ENCODE assay signal across 8 cellular contexts in genomic region chr2:17753803-17754663, GRCh38.
DNase-seq lines count a peak whose midpoint lies in the region; ATAC-seq and TF ChIP-seq lines count a peak whose summit lies in the region.

Gene GEN1, plus strand, starts transcription at chr2:17754138. Its CDS starts 5,806 bp downstream, at chr2:17759944.
Gene SMC6, minus strand, starts transcription at chr2:17753810. Its CDS starts 7,864 bp downstream, at chr2:17745946.

- POLR2A ChIA-PET in GM10248 (lab: Yijun Ruan, JAX) = no interaction called here

- TF ChIP-seq CTCF in GM10248 (IDR thresholded peaks at IDR 0.05; ENCODE audit: control extremely low read depth, extremely low read depth, low read depth, missing control alignments) = no peak

- ATAC-seq in HG02610 (IDR thresholded peaks at IDR 0.05; ENCODE audit: unreplicated experiment) = peak; percentile 76
- ATAC-seq in SK-N-SH treated with all-trans-retinoic acid at 6 μM for 48 hours = peak; percentile 87

- DNase-seq in GM10248 (ENCODE audit: extremely low spot score) (peak; percentile 95), NCI-H1092 (lab: John Stamatoyannopoulos, UW) (peak; percentile 84), germinal center (ENCODE audit: low spot score) (peak; percentile 96), non-pigmented ciliary epithelial cell (ENCODE audit: low read depth) (peak; percentile 32), superior temporal gyrus (ENCODE audit: extremely low spot score) (peak; percentile 95)
- peak; percentile 90 for DNase-seq in activated naive CD4-positive, alpha-beta T cell treated with anti-CD3 and anti-CD28 coated beads, Interleukin-2, amount 50 U/mL, for 16 hours

- CTCF ChIA-PET in GM10248 (lab: Yijun Ruan, JAX) = interaction anchor here (0.9 to 1.2 kb wide), 2 partner anchors 62 to 67 kb away, joined by 3 read pairs; no protein-coding TSS in a partner anchor

TF ChIP-seq in SK-N-SH treated with all-trans-retinoic acid at 6 μM for 48 hours, 23 proteins besides CTCF, POLR2A, EP300 and RAD21:
- TF ChIP-seq, protein P1, sequence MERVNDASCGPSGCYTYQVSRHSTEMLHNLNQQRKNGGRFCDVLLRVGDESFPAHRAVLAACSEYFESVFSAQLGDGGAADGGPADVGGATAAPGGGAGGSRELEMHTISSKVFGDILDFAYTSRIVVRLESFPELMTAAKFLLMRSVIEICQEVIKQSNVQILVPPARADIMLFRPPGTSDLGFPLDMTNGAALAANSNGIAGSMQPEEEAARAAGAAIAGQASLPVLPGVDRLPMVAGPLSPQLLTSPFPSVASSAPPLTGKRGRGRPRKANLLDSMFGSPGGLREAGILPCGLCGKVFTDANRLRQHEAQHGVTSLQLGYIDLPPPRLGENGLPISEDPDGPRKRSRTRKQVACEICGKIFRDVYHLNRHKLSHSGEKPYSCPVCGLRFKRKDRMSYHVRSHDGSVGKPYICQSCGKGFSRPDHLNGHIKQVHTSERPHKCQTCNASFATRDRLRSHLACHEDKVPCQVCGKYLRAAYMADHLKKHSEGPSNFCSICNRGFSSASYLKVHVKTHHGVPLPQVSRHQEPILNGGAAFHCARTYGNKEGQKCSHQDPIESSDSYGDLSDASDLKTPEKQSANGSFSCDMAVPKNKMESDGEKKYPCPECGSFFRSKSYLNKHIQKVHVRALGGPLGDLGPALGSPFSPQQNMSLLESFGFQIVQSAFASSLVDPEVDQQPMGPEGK (CRISPR knock-in tag; IDR thresholded peaks at IDR 0.05; ENCODE audit: borderline replicate concordance) = peak; percentile 64; the same call in 1 of the 2 replicates
- TF ChIP-seq OSR1 (CRISPR knock-in tag; IDR thresholded peaks at IDR 0.05) (no peak), CSDC2 (CRISPR knock-in tag; IDR thresholded peaks at IDR 0.05) (peak; percentile 36; the same call in 1 of the 2 replicates), ZC3H10 (CRISPR knock-in tag; IDR thresholded peaks at IDR 0.05) (no peak)

Comparison
In these comparisons a context has a peak if more than half of its experiments do, and no peak if none do; other contexts are left out.
1. Peak in every context shown above with its lines: DNase-seq and ATAC-seq.
2. DNase-seq: peak in every context shown above with its lines; median percentile 96 in germinal center; 95 in GM10248; 95 in superior temporal gyrus; 90 in activated naive CD4-positive, alpha-beta T cell treated with anti-CD3 and anti-CD28 coated beads, Interleukin-2, amount 50 U/mL, for 16 hours; 84 in NCI-H1092; 32 in non-pigmented ciliary epithelial cell.